Comparison of ENCODE assay signal across 12 cellular contexts in the genomic region with DNA sequence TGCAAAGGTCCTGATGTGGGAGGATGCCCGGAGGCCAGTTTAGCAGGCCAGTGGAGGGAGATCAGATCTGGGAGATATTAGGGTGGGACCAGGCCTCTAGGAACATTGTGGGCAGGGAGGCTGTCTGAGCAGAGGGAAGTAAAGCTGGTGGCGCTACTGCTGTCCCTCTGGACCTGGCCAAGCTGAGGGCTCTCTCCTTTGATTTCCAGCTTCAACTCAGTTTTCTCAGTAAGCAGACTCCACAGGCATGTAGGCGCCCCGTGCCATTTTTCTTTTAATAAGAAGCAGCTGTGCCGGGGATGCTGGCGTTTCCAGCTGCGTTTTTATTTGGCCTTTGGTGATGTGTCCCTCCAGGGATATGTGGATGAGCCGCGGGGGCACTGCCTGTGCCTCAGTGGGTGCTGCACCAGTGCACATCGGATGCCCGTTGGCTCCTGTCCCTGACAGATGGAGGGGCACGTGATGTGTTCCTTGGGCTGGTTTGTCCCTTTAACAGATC. TPM values are rescaled to one million over a fixed set of nuclear protein-coding genes. Genes with fewer than 3 reads are reported as not detected.
A peak's percentile ranks its signal among the peaks of the same experiment; 100 is the strongest.
DNase-seq lines count a peak whose midpoint lies in the region; ATAC-seq and TF ChIP-seq lines count a peak whose summit lies in the region.
"Had no signal": no experiment of that assay in that cellular context is flagged by ENCODE, and none has a peak within 500 bp of the region (broad histone marks: within the 10 kb centered on the region; RNA-seq: fewer than 3 reads in every experiment).

No MANE protein-coding gene starts in this region.

- H3K4me1 Mint-ChIP-seq in natural killer cell = peaks cover 39 to 61% of the 10 kb centered on the region in 2 donors

- intact Hi-C loops in natural killer cell (cut with micrococcal nuclease) = no loop called here

- DNase-seq in AG08395 (ENCODE audit: low spot score) = peak; percentile 73
- DNase-seq in GM03348 (ENCODE audit: low spot score) = peak; percentile 69
- DNase-seq in natural killer cell = no peak
- no peak for DNase-seq in NOMO-1 (lab: John Stamatoyannopoulos, UW; ENCODE audit: unreplicated experiment in 2 of 2)
- no peak for DNase-seq in germinal center (ENCODE audit: low spot score)
- no peak for DNase-seq in activated CD4-positive, CD25-positive, alpha-beta regulatory T cell treated with anti-CD3 and anti-CD28 coated beads, Interleukin-2, amount 50 U/mL, for 72 hours
- DNase-seq: activated CD4-positive, alpha-beta T cell treated with anti-CD3 and anti-CD28 coated beads, Interleukin-2, amount 50 U/mL, for 1 hour; activated gamma-delta T cell treated with Interleukin-2 at 50 U/mL for 16 hours; NCI-H2171 had no signal

- H3K4me3 Mint-ChIP-seq in natural killer cell = no peak overlapping the region

- peak overlapping the region; percentile 69 to 92 for H3K27ac Mint-ChIP-seq in natural killer cell

- ATAC-seq in natural killer cell = no peak
- ATAC-seq in GM18907 (IDR thresholded peaks at IDR 0.05; ENCODE audit: unreplicated experiment) = no peak

- TF ChIP-seq CTCF in natural killer cell (IDR thresholded peaks at IDR 0.05) = no peak

- H3K27ac ChIP-seq in cingulate gyrus (ENCODE audit: low read depth, low read length) = peak overlapping the region; percentile 60
- H3K27ac ChIP-seq: PC-9 had no signal

- H3K27me3 Mint-ChIP-seq in natural killer cell (ENCODE audit: low read depth in 2 of 2) = no peaks in the 10 kb centered on the region

- H3K9me3 Mint-ChIP-seq in natural killer cell = no peaks in the 10 kb centered on the region

- H3K36me3 Mint-ChIP-seq in natural killer cell = no peaks in the 10 kb centered on the region

RNA-seq across cellular contexts. Expression of a gene that starts 6.7 kb away (rescaled TPM):
- total RNA-seq in natural killer cell = 100 to 1,000 TPM; 419 to 491 (median 428) TPM

RNA-seq across cellular contexts. Expression of a gene that starts 23.4 kb away (rescaled TPM):
- 10 to 100 TPM; 29.0 to 37.5 (median 29.9) TPM for total RNA-seq in natural killer cell

Comparison
In these comparisons a context has a peak if more than half of its experiments do, and no peak if none do; other contexts are left out.
1. DNase-seq: peak in AG08395 (single experiment) and GM03348 (single experiment); none in natural killer cell (single experiment), NOMO-1 (0 of 2), germinal center (single experiment) and activated CD4-positive, CD25-positive, alpha-beta regulatory T cell treated with anti-CD3 and anti-CD28 coated beads, Interleukin-2, amount 50 U/mL, for 72 hours (single experiment).